ENCODE assay signal across 18 cellular contexts in genomic region chr4:4440333-4441061, GRCh38. TPM values are rescaled to one million over a fixed set of nuclear protein-coding genes. Genes with fewer than 3 reads are reported as not detected.
A peak's percentile ranks its signal among the peaks of the same experiment; 100 is the strongest.
DNase-seq lines count a peak whose midpoint lies in the region; ATAC-seq and TF ChIP-seq lines count a peak whose summit lies in the region.
"Had no signal": no experiment of that assay in that cellular context is flagged by ENCODE, and none has a peak within 500 bp of the region (broad histone marks: within the 10 kb centered on the region; RNA-seq: fewer than 3 reads in every experiment).

No MANE protein-coding gene starts in this region.

- no peaks in the 10 kb centered on the region for H3K27me3 ChIP-seq in foreskin keratinocyte
- H3K27me3 ChIP-seq in stomach, result no peaks in the 10 kb centered on the region
- H3K27me3 ChIP-seq: neutrophil, Peyer's patch, uterus had no signal

- intact Hi-C loops in stomach (cut with DNase I; ENCODE audit: low total_unique reads), result no loop called here

- ATAC-seq in HG03103 (IDR thresholded peaks at IDR 0.05; ENCODE audit: low read depth, unreplicated experiment) (peak; percentile 70), foreskin keratinocyte (peak; percentile 50), HG02588 (IDR thresholded peaks at IDR 0.05; ENCODE audit: unreplicated experiment) (no peak)
- ATAC-seq: left cardiac atrium, right cardiac atrium, SK-N-SH treated with all-trans-retinoic acid at 6 μM for 48 hours had no signal

- no peak overlapping the region for H3K27ac ChIP-seq in foreskin keratinocyte
- no peak overlapping the region for H3K27ac ChIP-seq in stomach
- H3K27ac ChIP-seq: neutrophil, Peyer's patch, uterus had no signal

- no peak for TF ChIP-seq POLR2A in stomach (IDR thresholded peaks at IDR 0.05)

- in situ Hi-C loops in GM13976 (cut with MboI; ENCODE audit: low sequenced_read_pairs, unreplicated experiment), result no loop called here

- DNase-seq in GM13976 (ENCODE audit: low spot score), result peak; percentile 52
- peak; percentile 51 for DNase-seq in GM20000 (ENCODE audit: low spot score)
- DNase-seq in foreskin keratinocyte, result peak in 1 of 2 donors; percentile 41
- DNase-seq in stomach, result no peak
- no peak for DNase-seq in SKM-1 (lab: John Stamatoyannopoulos, UW; ENCODE audit: unreplicated experiment)
- DNase-seq in HK-2 (ENCODE audit: unreplicated experiment), result no peak
- DNase-seq: activated CD4-positive, alpha-beta T cell treated with anti-CD3 and anti-CD28 coated beads, Interleukin-2, amount 50 U/mL, for 1 hour; activated naive CD4-positive, alpha-beta T cell; CD8-positive, alpha-beta memory T cell; left cardiac atrium; NCI-H1417 treated with DMSO at 0.1 percent for 48 hours; Peyer's patch; right cardiac atrium; uterus had no signal

- no peaks in the 10 kb centered on the region for H3K9me3 ChIP-seq in stomach
- H3K9me3 ChIP-seq: neutrophil, Peyer's patch, uterus had no signal

- H3K4me1 ChIP-seq in foreskin keratinocyte (peaks cover 16% of the 10 kb centered on the region), stomach (no peaks in the 10 kb centered on the region)
- H3K4me1 ChIP-seq: Peyer's patch, uterus had no signal

- TF ChIP-seq EP300 in stomach (IDR thresholded peaks at IDR 0.05), result no peak

- no peak overlapping the region for H3K4me3 ChIP-seq in stomach
- H3K4me3 ChIP-seq: Peyer's patch, uterus had no signal

- peaks cover 8 to 55% (median 37%) of the 10 kb centered on the region in 4 donors for H3K36me3 ChIP-seq in stomach
- H3K36me3 ChIP-seq: uterus had no signal

- TF ChIP-seq CTCF in GM13976 (IDR thresholded peaks at IDR 0.05; ENCODE audit: borderline replicate concordance, control extremely low read depth, extremely low read depth, insufficient read depth, missing control alignments) (no peak), GM20000 (IDR thresholded peaks at IDR 0.05; ENCODE audit: extremely low read depth, missing control alignments) (no peak), foreskin keratinocyte (conservative IDR thresholded peaks at IDR 0.05) (no peak), stomach (IDR thresholded peaks at IDR 0.05) (no peak)

- WGBS in stomach, 5 donors, result 84 to 90% (median 88%) methylated on average over 2 of the region's 2 CpGs

RNA-seq across cellular contexts. Expression of gene NSG1, which starts 53.6 kb away (rescaled TPM):
- total RNA-seq in foreskin keratinocyte (20.2 and 28.1 TPM in 2 replicates), stomach (1 to 10 TPM in 4 of 5 donors, not detected in 1; 1.2 to 8.1 (median 1.8) TPM)
- polyA plus RNA-seq in foreskin keratinocyte (28.4 and 40.4 TPM in 2 replicates), stomach (10 to 100 TPM in 1 of 3 donors, 1 to 10 TPM in 2; 4.1 to 13.6 (median 8.0) TPM)

Comparison
In these comparisons a context has a peak if more than half of its experiments do, and no peak if none do; other contexts are left out.
1. DNase-seq: peak in GM13976 (single experiment) and GM20000 (single experiment); none in stomach (single experiment), SKM-1 (single experiment) and HK-2 (single experiment).